ENCODE assay signal across 8 cellular contexts in the genomic region with DNA sequence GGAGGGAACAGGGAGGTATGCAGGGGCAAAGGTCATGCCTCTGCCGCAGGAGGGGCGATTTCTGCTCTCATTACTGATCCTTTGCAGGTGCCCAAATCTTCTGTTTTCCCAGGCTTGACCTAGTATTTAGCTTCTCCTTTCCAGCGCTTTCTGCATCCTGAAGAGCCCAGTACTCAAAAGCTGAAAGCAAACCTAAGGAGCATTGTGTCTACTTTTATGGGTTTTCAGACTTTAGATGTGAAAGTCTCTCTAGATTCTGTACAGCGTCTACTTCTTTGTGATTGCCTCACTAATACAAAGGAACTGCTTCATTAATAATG. TPM values are rescaled to one million over a fixed set of nuclear protein-coding genes. Genes with fewer than 3 reads are reported as not detected.
A peak's percentile ranks its signal among the peaks of the same experiment; 100 is the strongest.
DNase-seq lines count a peak whose midpoint lies in the region; ATAC-seq and TF ChIP-seq lines count a peak whose summit lies in the region.

No MANE protein-coding gene starts in this region.

- no TSS peak for BruUV-seq in IMR-90 (replicated peaks; lab: Mats Ljungman, UMichigan)

- H3K14ac ChIP-seq in IMR-90 (replicated peaks; ENCODE audit: low read depth, low read length), result peak overlapping the region; percentile 97

- peak overlapping the region; percentile 91 for H3K4ac ChIP-seq in IMR-90 (ENCODE audit: low read depth, low read length)

- H3K36me3 ChIP-seq in IMR-90 (ENCODE audit: control insufficient read depth, insufficient read depth, low read length), result no peaks in the 10 kb centered on the region; the same call in 1 of the 2 replicates
- peaks cover 3 to 5% of the 10 kb centered on the region in 2 donors for H3K36me3 ChIP-seq in muscle layer of duodenum (ENCODE audit: control insufficient read depth in 1 of 2, insufficient read depth in 2 of 2, low read length in 2 of 2)

- H2AK5ac ChIP-seq in IMR-90 (ENCODE audit: low read depth, low read length), result peak overlapping the region; percentile 83

- H3K9me1 ChIP-seq in IMR-90 (ENCODE audit: insufficient read depth, low read length), result peaks cover 35% of the 10 kb centered on the region

- H3K79me1 ChIP-seq in IMR-90 (ENCODE audit: low read depth in 1 of 2, low read length in 2 of 2), result peaks cover 0 to 69% of the 10 kb centered on the region in 2 experiments; a peak in 2 of 4 replicates

- WGBS in IMR-90 (ENCODE audit: extremely low coverage in 2 of 2, insufficient read length in 1 of 2), 2 experiments, result no CpG with 5 or more reads among the region's 4 CpGs

- CTCF ChIA-PET in IMR-90 (lab: Yijun Ruan, JAX), result interaction anchor here (1.0 to 1.2 kb wide), 2 partner anchors 10 to 16 kb away, joined by 3 read pairs; no protein-coding TSS in a partner anchor

- H3K4me3 ChIP-seq in AG09309 (ENCODE audit: control insufficient read depth, low read depth, low read length) (peak overlapping the region; percentile 90), IMR-90 (ENCODE audit: insufficient read depth, low read depth, low read length) (peak overlapping the region; percentile 78), choroid plexus epithelial cell (ENCODE audit: low read depth, low read length) (peak overlapping the region; percentile 99), muscle layer of duodenum (ENCODE audit: low read depth in 1 of 2, low read length in 2 of 2) (peak overlapping the region; percentile 95 to 99)

- H4K20me1 ChIP-seq in IMR-90 (ENCODE audit: insufficient read depth, low read length), result peaks cover 54% of the 10 kb centered on the region

- no peak overlapping the region for H2BK20ac ChIP-seq in IMR-90 (ENCODE audit: low read depth, low read length)

- peak overlapping the region; percentile 25; the same call in 1 of the 2 replicates for H3K23ac ChIP-seq in IMR-90 (ENCODE audit: low read depth, low read length)

- ATAC-seq in IMR-90 (ENCODE audit: low read depth), result no peak
- ATAC-seq in HG02678 (IDR thresholded peaks at IDR 0.05; ENCODE audit: unreplicated experiment), result no peak

- intact Hi-C loops in IMR-90 (cut with micrococcal nuclease), result loop anchor here (2.0 to 5.0 kb wide), 2 partner anchors 23 to 96 kb away; no protein-coding TSS in a partner anchor

- POLR2A ChIA-PET in IMR-90 (lab: Charles Lee; ENCODE audit: unreplicated experiment), result no interaction called here

- no peak for TF ChIP-seq CTCF in AG09309 (IDR thresholded peaks at IDR 0.05; ENCODE audit: control insufficient read depth, insufficient read depth, low read depth, low read length, missing control alignments)
- TF ChIP-seq CTCF in IMR-90 (conservative IDR thresholded peaks at IDR 0.05; ENCODE audit: low read depth, low read length), result no peak
- no peak for TF ChIP-seq CTCF in choroid plexus epithelial cell (conservative IDR thresholded peaks at IDR 0.05; ENCODE audit: low read depth, low read length)

- peak overlapping the region; percentile 71 for H4K5ac ChIP-seq in IMR-90 (ENCODE audit: low read depth, low read length)

- peaks cover 3% of the 10 kb centered on the region for H3K27me3 ChIP-seq in IMR-90 (ENCODE audit: control insufficient read depth, insufficient read depth, low read length)
- H3K27me3 ChIP-seq in muscle layer of duodenum (ENCODE audit: low read depth, low read length), result no peaks in the 10 kb centered on the region

- 0 out of 2 replicates have a peak overlapping the region, but pooled peaks have one; percentile 45 for H2BK120ac ChIP-seq in IMR-90 (ENCODE audit: low read depth, low read length)

- H3K9me3 ChIP-seq in IMR-90 (ENCODE audit: control insufficient read depth, insufficient read depth, low read length) (no peaks in the 10 kb centered on the region), muscle layer of duodenum (ENCODE audit: control insufficient read depth in 1 of 2, low read length in 2 of 2) (no peaks in the 10 kb centered on the region)

- peak overlapping the region; percentile 85 for H3K4me2 ChIP-seq in IMR-90 (ENCODE audit: low read depth, low read length)

- H3K56ac ChIP-seq in IMR-90 (ENCODE audit: extremely low read depth, insufficient read depth, low read length), result peak overlapping the region; percentile 89

- H3K18ac ChIP-seq in IMR-90 (ENCODE audit: low read depth, low read length), result peak overlapping the region; percentile 43

- H3K9ac ChIP-seq in IMR-90 (ENCODE audit: low read depth, low read length), result peak overlapping the region; percentile 81

- peaks cover 15% of the 10 kb centered on the region for H3K4me1 ChIP-seq in IMR-90 (ENCODE audit: control insufficient read depth, insufficient read depth, low read length)
- peaks cover 24 to 49% of the 10 kb centered on the region in 2 donors for H3K4me1 ChIP-seq in muscle layer of duodenum (ENCODE audit: control insufficient read depth in 1 of 2, insufficient read depth in 2 of 2, low read length in 2 of 2)

- H4K91ac ChIP-seq in IMR-90 (ENCODE audit: insufficient read depth, low read depth, low read length), result peak overlapping the region; percentile 85

- no peak for DNase-seq in AG09309 (ENCODE audit: low read depth)
- no peak for DNase-seq in IMR-90
- no peak for DNase-seq in choroid plexus epithelial cell (ENCODE audit: low read depth)
- no peak for DNase-seq in AG08396 (ENCODE audit: low spot score)
- DNase-seq in DMS79 (lab: John Stamatoyannopoulos, UW), result no peak
- no peak for DNase-seq in foreskin melanocyte

- H2AFZ ChIP-seq in IMR-90 (replicated peaks; ENCODE audit: low read length, poor library complexity), result peak overlapping the region; percentile 91

- H3K27ac ChIP-seq in IMR-90 (ENCODE audit: insufficient read depth, low read length) (peak overlapping the region; percentile 81), muscle layer of duodenum (ENCODE audit: low read length) (peak overlapping the region; percentile 92)

- peak overlapping the region; percentile 95 for H2AK9ac ChIP-seq in IMR-90 (replicated peaks; ENCODE audit: low read depth, low read length, poor library complexity)

- H2BK15ac ChIP-seq in IMR-90 (ENCODE audit: low read depth, low read length), result no peak overlapping the region

- TF ChIP-seq RAD21 in IMR-90 (IDR thresholded peaks at IDR 0.05; ENCODE audit: low read length), result no peak

- peak overlapping the region; percentile 64 to 68 for H4K8ac ChIP-seq in IMR-90 (ENCODE audit: low read depth in 2 of 2, low read length in 2 of 2)

- in situ Hi-C loops in IMR-90 (cut with MboI; ENCODE audit: low sequenced_read_pairs), result no loop called here

- no peak for TF ChIP-seq POLR2A in IMR-90 (IDR thresholded peaks at IDR 0.05; ENCODE audit: low read depth, low read length)

- peak overlapping the region; percentile 65 for H2BK5ac ChIP-seq in IMR-90 (ENCODE audit: low read depth, low read length, poor library complexity, severe bottlenecking)

- dilution Hi-C loops in IMR-90 (cut with HindIII; ENCODE audit: low sequenced_read_pairs, unreplicated experiment), result no loop called here

TF ChIP-seq in IMR-90, 13 proteins besides CTCF, POLR2A, EP300 and RAD21:
- TF ChIP-seq CHD1 (IDR thresholded peaks at IDR 0.05; ENCODE audit: low read depth, low read length) (no peak), SMC3 (IDR thresholded peaks at IDR 0.05; ENCODE audit: low read depth, low read length) (no peak), RCOR1 (IDR thresholded peaks at IDR 0.05; ENCODE audit: insufficient replicate concordance, low read length) (no peak), NFE2L2 (IDR thresholded peaks at IDR 0.05; ENCODE audit: low read depth, low read length) (no peak)

RNA-seq across cellular contexts. Expression of gene GBF1, which starts 0.6 kb away (rescaled TPM):
- total RNA-seq in IMR-90 (2012; rRNA removed), result 36.4 and 38.7 TPM in 2 replicates
- 38.0 and 40.1 TPM in 2 replicates for polyA plus RNA-seq in IMR-90 (2012; rRNA removed)
- polyA plus RNA-seq in IMR-90 (2012; cell fraction: cytosol; rRNA removed), result 23.1 and 25.4 TPM in 2 replicates
- polyA plus RNA-seq in IMR-90 (2012; cell fraction: nucleus; rRNA removed; ENCODE audit: low replicate concordance), result 74.8 and 86.1 TPM in 2 replicates

RNA-seq across cellular contexts. Expression of gene PITX3, which starts 4.6 kb away (rescaled TPM):
- total RNA-seq in IMR-90 (2012; rRNA removed), result not detected in 2 replicates
- polyA plus RNA-seq in IMR-90 (2012; rRNA removed), result not detected in 2 replicates
- 0.03 and 0.13 TPM in 2 replicates for polyA plus RNA-seq in IMR-90 (2012; cell fraction: cytosol; rRNA removed)
- 0.10 and 0.18 TPM in 2 replicates for polyA plus RNA-seq in IMR-90 (2012; cell fraction: nucleus; rRNA removed; ENCODE audit: low replicate concordance)

RNA-seq across cellular contexts. Expression of gene ELOVL3, which starts 19.8 kb away (rescaled TPM):
- 0.28 and 0.36 TPM in 2 replicates for total RNA-seq in IMR-90 (2012; rRNA removed)
- polyA plus RNA-seq in IMR-90 (2012; rRNA removed), result 0.09 and 0.14 TPM in 2 replicates
- 0.35 TPM in 1 of 2 replicates, not detected in the other for polyA plus RNA-seq in IMR-90 (2012; cell fraction: cytosol; rRNA removed)
- polyA plus RNA-seq in IMR-90 (2012; cell fraction: nucleus; rRNA removed; ENCODE audit: low replicate concordance), result 0.09 and 0.14 TPM in 2 replicates
